ENCODE assay signal across 27 cellular contexts in genomic region chr2:149901231-149901859, GRCh38.
"Had no signal": no experiment of that assay in that cellular context is flagged by ENCODE, and none has a peak within 500 bp of the region (broad histone marks: within the 10 kb centered on the region; RNA-seq: fewer than 3 reads in every experiment).

No MANE protein-coding gene starts in this region.

- H3K4me3 Mint-ChIP-seq: activated CD4-positive, alpha-beta memory T cell treated with anti-CD3 and anti-CD28 coated beads, Interleukin-2, amount 10 ng/mL, durations not matched to agents 7 days and 5 days; activated CD4-positive, alpha-beta T cell treated with anti-CD3 and anti-CD28 coated beads for 36 hours; activated naive CD4-positive, alpha-beta T cell treated with anti-CD3 and anti-CD28 coated beads for 36 hours; activated naive CD8-positive, alpha-beta T cell; activated T-helper 17 cell treated with anti-CD3 and anti-CD28 coated beads, Interleukin-2, amount 50 U/mL, for 72 hours had no signal

- H3K4me1 Mint-ChIP-seq: activated CD4-positive, alpha-beta memory T cell treated with anti-CD3 and anti-CD28 coated beads, Interleukin-2, amount 10 ng/mL, durations not matched to agents 7 days and 5 days; activated CD4-positive, alpha-beta T cell treated with anti-CD3 and anti-CD28 coated beads for 36 hours; activated T-helper 17 cell treated with anti-CD3 and anti-CD28 coated beads, Interleukin-2, amount 50 U/mL, for 72 hours had no signal

- ATAC-seq: activated CD4-positive, alpha-beta T cell treated with anti-CD3 and anti-CD28 coated beads for 36 hours; activated T-helper 17 cell treated with anti-CD3 and anti-CD28 coated beads, Interleukin-2, amount 50 U/mL, for 72 hours; Panc1 had no signal

- H3K27me3 ChIP-seq: SJCRH30 had no signal

- H3K4me1 ChIP-seq: SJCRH30 had no signal

- H3K27me3 Mint-ChIP-seq: activated CD4-positive, alpha-beta memory T cell treated with anti-CD3 and anti-CD28 coated beads, Interleukin-2, amount 10 ng/mL, durations not matched to agents 7 days and 5 days; activated CD4-positive, alpha-beta T cell treated with anti-CD3 and anti-CD28 coated beads for 36 hours; activated naive CD8-positive, alpha-beta T cell; activated T-helper 17 cell treated with anti-CD3 and anti-CD28 coated beads, Interleukin-2, amount 50 U/mL, for 72 hours had no signal

- H3K9me3 ChIP-seq: SJCRH30, SK-N-SH had no signal

- H3K9me3 Mint-ChIP-seq: activated naive CD4-positive, alpha-beta T cell treated with anti-CD3 and anti-CD28 coated beads for 36 hours; activated T-helper 17 cell treated with anti-CD3 and anti-CD28 coated beads, Interleukin-2, amount 50 U/mL, for 72 hours had no signal

- H3K27ac Mint-ChIP-seq: activated CD4-positive, alpha-beta memory T cell treated with anti-CD3 and anti-CD28 coated beads, Interleukin-2, amount 10 ng/mL, durations not matched to agents 7 days and 5 days; activated CD4-positive, alpha-beta T cell treated with anti-CD3 and anti-CD28 coated beads for 36 hours; activated naive CD4-positive, alpha-beta T cell treated with anti-CD3 and anti-CD28 coated beads for 36 hours; activated naive CD8-positive, alpha-beta T cell; activated T-helper 17 cell treated with anti-CD3 and anti-CD28 coated beads, Interleukin-2, amount 50 U/mL, for 72 hours had no signal

- H3K4me3 ChIP-seq: SJCRH30 had no signal

- H3K9ac ChIP-seq: KMS-11, SK-N-SH had no signal

- H3K4me2 ChIP-seq: KMS-11, SK-N-SH had no signal

- DNase-seq: activated CD4-positive, alpha-beta memory T cell treated with anti-CD3 and anti-CD28 coated beads, Interleukin-2, amount 10 ng/mL, durations not matched to agents 7 days and 5 days; activated CD4-positive, alpha-beta T cell treated with anti-CD3 and anti-CD28 coated beads for 36 hours; activated CD4-positive, alpha-beta T cell treated with anti-CD3 and anti-CD28 coated beads, Interleukin-2, amount 50 U/mL, for 1 hour; activated gamma-delta T cell; activated naive CD4-positive, alpha-beta T cell treated with anti-CD3 and anti-CD28 coated beads for 36 hours; activated T-cell treated with anti-CD3 and anti-CD28 coated beads for 4 hours; activated T-cell treated with anti-CD3 and anti-CD28 coated beads, Interleukin-2, amount 50 U/mL, for 48 hours; amygdala; NCI-H1092 treated with DMSO at 0.1 percent for 48 hours; NCI-H1417 treated with DMSO at 0.1 percent for 48 hours; NCI-H1694; NCI-H2029; NCI-H2107; NCI-H2171 treated with DMSO at 0.1 percent for 48 hours; NCI-H510A; NCI-H526 treated with DMSO at 0.1 percent for 48 hours; NCI-H82; OCI-M1; SJCRH30; SK-N-SH; T-helper 1 cell had no signal

- H3K36me3 Mint-ChIP-seq: activated naive CD8-positive, alpha-beta T cell had no signal

- H3K9me2 ChIP-seq: SK-N-SH had no signal

- H3K36me3 ChIP-seq: SJCRH30 had no signal

- H3K27ac ChIP-seq: KMS-11, RWPE1, SJCRH30, VCaP had no signal
